40 cellular contexts compared by ENCODE assay signal in genomic region chr16:59997706-59998105, GRCh38.
"Had no signal": no experiment of that assay in that cellular context is flagged by ENCODE, and none has a peak within 500 bp of the region (broad histone marks: within the 10 kb centered on the region; RNA-seq: fewer than 3 reads in every experiment).

No MANE protein-coding gene starts in this region.

- H3K4me1 ChIP-seq: adrenal gland, ascending aorta, body of pancreas, breast epithelium had no signal

- H3K27ac Mint-ChIP-seq: activated naive CD4-positive, alpha-beta T cell treated with anti-CD3 and anti-CD28 coated beads for 36 hours; activated naive CD4-positive, alpha-beta T cell treated with anti-CD3 and anti-CD28 coated beads, Interleukin-2, amount 10 ng/mL, durations not matched to agents 7 days and 5 days; activated naive CD4-positive, alpha-beta T cell treated with anti-CD3 and anti-CD28 coated beads, Interleukin-2, amount 50 U/mL, for 24 hours; activated naive CD4-positive, alpha-beta T cell treated with anti-CD3 and anti-CD28 coated beads, Interleukin-2, amount 50 U/mL, for 72 hours; activated naive CD8-positive, alpha-beta T cell; activated naive CD8-positive, alpha-beta T cell treated with anti-CD3 and anti-CD28 coated beads for 36 hours; activated naive CD8-positive, alpha-beta T cell treated with anti-CD3 and anti-CD28 coated beads, Interleukin-2, amount 10 ng/mL, durations not matched to agents 7 days and 5 days; activated naive CD8-positive, alpha-beta T cell treated with anti-CD3 and anti-CD28 coated beads, Interleukin-2, amount 50 U/mL, for 24 hours; activated T-cell treated with anti-CD3 and anti-CD28 coated beads, Interleukin-2, amount 50 U/mL, for 24 hours; activated T-cell treated with anti-CD3 and anti-CD28 coated beads, Interleukin-2, amount 50 U/mL, for 72 hours; activated T-helper 1 cell treated with anti-CD3 and anti-CD28 coated beads, Interleukin-12 subunit alpha, Interleukin-12 subunit beta, Interleukin-2, Interleukin-4 antibody, amounts not matched to agents 30 ng/mL and 10 ng/mL and 1 ng/mL, durations not matched to agents 14 hours and 24 hours and 36 hours; activated T-helper 17 cell treated with anti-CD3 and anti-CD28 coated beads, Interleukin-2, amount 50 U/mL, for 72 hours; activated T-helper 2 cell treated with anti-CD3 and anti-CD28 coated beads, Interferon-gamma antibody, Interleukin-2, Interleukin-4, amounts not matched to agents 10 μg/mL and 5 μg/mL and 100 μg/mL, durations not matched to agents 14 hours and 24 hours and 36 hours; brain had no signal

- H3K4me3 ChIP-seq: adrenal gland, ascending aorta, body of pancreas, breast epithelium, cardiac muscle cell had no signal

- FAIRE-seq: astrocyte, bronchial epithelial cell had no signal

- H3K27me3 Mint-ChIP-seq: activated naive CD4-positive, alpha-beta T cell treated with anti-CD3 and anti-CD28 coated beads, Interleukin-2, amount 10 ng/mL, durations not matched to agents 7 days and 5 days; activated naive CD4-positive, alpha-beta T cell treated with anti-CD3 and anti-CD28 coated beads, Interleukin-2, amount 50 U/mL, for 24 hours; activated naive CD8-positive, alpha-beta T cell; activated naive CD8-positive, alpha-beta T cell treated with anti-CD3 and anti-CD28 coated beads for 36 hours; activated naive CD8-positive, alpha-beta T cell treated with anti-CD3 and anti-CD28 coated beads, Interleukin-2, amount 10 ng/mL, durations not matched to agents 7 days and 5 days; activated naive CD8-positive, alpha-beta T cell treated with anti-CD3 and anti-CD28 coated beads, Interleukin-2, amount 50 U/mL, for 24 hours; activated T-cell treated with anti-CD3 and anti-CD28 coated beads, Interleukin-2, amount 50 U/mL, for 24 hours; activated T-helper 17 cell treated with anti-CD3 and anti-CD28 coated beads, Interleukin-2, amount 50 U/mL, for 72 hours; brain; central memory CD8-positive, alpha-beta T cell had no signal

- ATAC-seq: activated naive CD4-positive, alpha-beta T cell treated with anti-CD3 and anti-CD28 coated beads, Interleukin-2, amount 50 U/mL, for 72 hours; activated naive CD8-positive, alpha-beta T cell treated with anti-CD3 and anti-CD28 coated beads, Interleukin-2, amount 50 U/mL, for 24 hours; activated T-cell treated with anti-CD3 and anti-CD28 coated beads, Interleukin-2, amount 50 U/mL, for 4 hours; activated T-cell treated with anti-CD3 and anti-CD28 coated beads, Interleukin-2, amount 50 U/mL, for 72 hours; activated T-helper 17 cell treated with anti-CD3 and anti-CD28 coated beads, Interleukin-2, amount 50 U/mL, for 72 hours; body of pancreas had no signal

- H3K27me3 ChIP-seq: adrenal gland, ascending aorta, body of pancreas, brain microvascular endothelial cell, breast epithelium, cardiac muscle cell had no signal

- H3K27ac ChIP-seq: adrenal gland, ascending aorta, body of pancreas, brain microvascular endothelial cell, breast epithelium, cardiac muscle cell had no signal

- H3K4me3 Mint-ChIP-seq: activated naive CD4-positive, alpha-beta T cell treated with anti-CD3 and anti-CD28 coated beads for 36 hours; activated naive CD4-positive, alpha-beta T cell treated with anti-CD3 and anti-CD28 coated beads, Interleukin-2, amount 10 ng/mL, durations not matched to agents 7 days and 5 days; activated naive CD4-positive, alpha-beta T cell treated with anti-CD3 and anti-CD28 coated beads, Interleukin-2, amount 50 U/mL, for 24 hours; activated naive CD8-positive, alpha-beta T cell; activated naive CD8-positive, alpha-beta T cell treated with anti-CD3 and anti-CD28 coated beads for 36 hours; activated naive CD8-positive, alpha-beta T cell treated with anti-CD3 and anti-CD28 coated beads, Interleukin-2, amount 10 ng/mL, durations not matched to agents 7 days and 5 days; activated naive CD8-positive, alpha-beta T cell treated with anti-CD3 and anti-CD28 coated beads, Interleukin-2, amount 50 U/mL, for 24 hours; activated T-cell treated with anti-CD3 and anti-CD28 coated beads, Interleukin-2, amount 50 U/mL, for 24 hours; activated T-cell treated with anti-CD3 and anti-CD28 coated beads, Interleukin-2, amount 50 U/mL, for 4 hours; activated T-cell treated with anti-CD3 and anti-CD28 coated beads, Interleukin-2, amount 50 U/mL, for 72 hours; activated T-helper 1 cell treated with anti-CD3 and anti-CD28 coated beads, Interleukin-12 subunit alpha, Interleukin-12 subunit beta, Interleukin-2, Interleukin-4 antibody, amounts not matched to agents 30 ng/mL and 10 ng/mL and 1 ng/mL, durations not matched to agents 14 hours and 24 hours and 36 hours; activated T-helper 17 cell treated with anti-CD3 and anti-CD28 coated beads, Interleukin-2, amount 50 U/mL, for 72 hours; brain; central memory CD8-positive, alpha-beta T cell had no signal

- H3K4me1 Mint-ChIP-seq: activated naive CD4-positive, alpha-beta T cell treated with anti-CD3 and anti-CD28 coated beads, Interleukin-2, amount 10 ng/mL, durations not matched to agents 7 days and 5 days; activated naive CD4-positive, alpha-beta T cell treated with anti-CD3 and anti-CD28 coated beads, Interleukin-2, amount 50 U/mL, for 24 hours; activated naive CD8-positive, alpha-beta T cell treated with anti-CD3 and anti-CD28 coated beads for 36 hours; activated naive CD8-positive, alpha-beta T cell treated with anti-CD3 and anti-CD28 coated beads, Interleukin-2, amount 10 ng/mL, durations not matched to agents 7 days and 5 days; activated naive CD8-positive, alpha-beta T cell treated with anti-CD3 and anti-CD28 coated beads, Interleukin-2, amount 50 U/mL, for 24 hours; activated T-helper 17 cell treated with anti-CD3 and anti-CD28 coated beads, Interleukin-2, amount 50 U/mL, for 72 hours; brain; central memory CD8-positive, alpha-beta T cell had no signal

- H3K36me3 Mint-ChIP-seq: activated naive CD4-positive, alpha-beta T cell treated with anti-CD3 and anti-CD28 coated beads, Interleukin-2, amount 10 ng/mL, durations not matched to agents 7 days and 5 days; activated naive CD4-positive, alpha-beta T cell treated with anti-CD3 and anti-CD28 coated beads, Interleukin-2, amount 50 U/mL, for 24 hours; activated naive CD8-positive, alpha-beta T cell; activated naive CD8-positive, alpha-beta T cell treated with anti-CD3 and anti-CD28 coated beads for 36 hours; activated naive CD8-positive, alpha-beta T cell treated with anti-CD3 and anti-CD28 coated beads, Interleukin-2, amount 10 ng/mL, durations not matched to agents 7 days and 5 days; brain had no signal

- H3K9me3 ChIP-seq: adrenal gland, ascending aorta, body of pancreas had no signal

- H3K36me3 ChIP-seq: adrenal gland, ascending aorta, brain microvascular endothelial cell, breast epithelium, cardiac muscle cell had no signal

- DNase-seq: activated effector memory CD4-positive, alpha-beta T cell treated with anti-CD3 and anti-CD28 coated beads, Interleukin-2, amount 50 U/mL, for 16 hours; activated effector memory CD4-positive, alpha-beta T cell treated with Interleukin-2 at 50 U/mL for 16 hours; activated gamma-delta T cell; activated gamma-delta T cell treated with Interleukin-2 at 50 U/mL for 16 hours; activated naive CD4-positive, alpha-beta T cell; activated naive CD4-positive, alpha-beta T cell treated with anti-CD3 and anti-CD28 coated beads for 36 hours; activated naive CD4-positive, alpha-beta T cell treated with anti-CD3 and anti-CD28 coated beads, Interleukin-2, amount 10 ng/mL, durations not matched to agents 7 days and 5 days; activated naive CD4-positive, alpha-beta T cell treated with anti-CD3 and anti-CD28 coated beads, Interleukin-2, amount 50 U/mL, for 16 hours; activated naive CD4-positive, alpha-beta T cell treated with Interleukin-2 at 50 U/mL for 16 hours; activated naive CD8-positive, alpha-beta T cell treated with anti-CD3 and anti-CD28 coated beads for 36 hours; activated naive CD8-positive, alpha-beta T cell treated with anti-CD3 and anti-CD28 coated beads, Interleukin-2, amount 10 ng/mL, durations not matched to agents 7 days and 5 days; activated naive CD8-positive, alpha-beta T cell treated with anti-CD3 and anti-CD28 coated beads, Interleukin-2, amount 50 U/mL, for 24 hours; activated T-cell treated with anti-CD3 and anti-CD28 coated beads, Interleukin-2, amount 50 U/mL, for 1 hour; activated T-cell treated with anti-CD3 and anti-CD28 coated beads, Interleukin-2, amount 50 U/mL, for 24 hours; activated T-cell treated with anti-CD3 and anti-CD28 coated beads, Interleukin-2, amount 50 U/mL, for 4 hours; activated T-cell treated with anti-CD3 and anti-CD28 coated beads, Interleukin-2, amount 50 U/mL, for 48 hours; activated T-cell treated with anti-CD3 and anti-CD28 coated beads, Interleukin-2, amount 50 U/mL, for 72 hours; adrenal gland; amniotic stem cell; amygdala; anterior cingulate cortex; aorta; body of pancreas; brain microvascular endothelial cell; caudate nucleus; central memory CD4-positive, alpha-beta T cell; cerebellar nuclear complex had no signal
